8 cellular contexts compared by ENCODE assay signal in genomic region chr14:53152909-53153701, GRCh38. TPM values are rescaled to one million over a fixed set of nuclear protein-coding genes. Genes with fewer than 3 reads are reported as not detected.
DNase-seq lines count a peak whose midpoint lies in the region; ATAC-seq and TF ChIP-seq lines count a peak whose summit lies in the region.

DDHD1 (minus strand) TSS chr14:53153323; CDS start chr14:53153098, 225 bp downstream.

- H3K4me1 ChIP-seq in ascending aorta, result peaks cover 0 to 11% of the 10 kb centered on the region in 2 donors

- intact Hi-C loops in ascending aorta (cut with DNase I), result loop anchor here (2.0 to 10.0 kb wide), 4 partner anchors 201 to 600 kb away; partner anchors contain the start of genes FERMT2, GNPNAT1, GPR137C and PSMC6

- H3K4me3 ChIP-seq in ascending aorta (peak within 1 kb of the TSS; percentile 71 to 96), retinal pigment epithelial cell (ENCODE audit: low read length) (peak within 1 kb of the TSS; percentile 83)

- no peaks in the 10 kb centered on the region for H3K9me3 ChIP-seq in ascending aorta

- in situ Hi-C loops in GM13977 (cut with MboI; ENCODE audit: low pct_unique_long_range_greater_than_20kb, low sequenced_read_pairs, unreplicated experiment), result no loop called here

- no peaks in the 10 kb centered on the region for H3K36me3 ChIP-seq in ascending aorta

- H3K27me3 ChIP-seq in ascending aorta, result no peaks in the 10 kb centered on the region

- H3K27ac ChIP-seq in ascending aorta, result peak within 1 kb of the TSS; percentile 87 to 96

- peak; percentile 94 for DNase-seq in GM13977 (ENCODE audit: low spot score)
- DNase-seq in NCI-H1417 treated with DMSO at 0.1 percent for 48 hours (lab: John Stamatoyannopoulos, UW), result peak; percentile 94
- peak; percentile 79 for DNase-seq in T-helper 22 cell (ENCODE audit: low read depth)
- peak; percentile 27 to 87 for DNase-seq in ascending aorta (ENCODE audit: low spot score in 2 of 2)
- peak; percentile 79 for DNase-seq in hepatic stellate cell (ENCODE audit: low spot score)
- DNase-seq in retinal pigment epithelial cell (ENCODE audit: low read depth), result peak; percentile 13
- no peak for DNase-seq in GOT3 (lab: John Stamatoyannopoulos, UW)

- no peak for TF ChIP-seq CTCF in GM13977 (IDR thresholded peaks at IDR 0.05; ENCODE audit: extremely low read depth, insufficient read depth, missing control alignments)
- no peak for TF ChIP-seq CTCF in ascending aorta (IDR thresholded peaks at IDR 0.05)
- no peak for TF ChIP-seq CTCF in retinal pigment epithelial cell (conservative IDR thresholded peaks at IDR 0.05; ENCODE audit: low read depth, low read length)

- peak; percentile 72 for ATAC-seq in HG02763 (IDR thresholded peaks at IDR 0.05; ENCODE audit: unreplicated experiment)

RNA-seq across cellular contexts. Expression of gene DDHD1, which starts in this region (rescaled TPM):
- 21.3 TPM for total RNA-seq in ascending aorta
